ENCODE assay signal across 8 cellular contexts in the genomic region with DNA sequence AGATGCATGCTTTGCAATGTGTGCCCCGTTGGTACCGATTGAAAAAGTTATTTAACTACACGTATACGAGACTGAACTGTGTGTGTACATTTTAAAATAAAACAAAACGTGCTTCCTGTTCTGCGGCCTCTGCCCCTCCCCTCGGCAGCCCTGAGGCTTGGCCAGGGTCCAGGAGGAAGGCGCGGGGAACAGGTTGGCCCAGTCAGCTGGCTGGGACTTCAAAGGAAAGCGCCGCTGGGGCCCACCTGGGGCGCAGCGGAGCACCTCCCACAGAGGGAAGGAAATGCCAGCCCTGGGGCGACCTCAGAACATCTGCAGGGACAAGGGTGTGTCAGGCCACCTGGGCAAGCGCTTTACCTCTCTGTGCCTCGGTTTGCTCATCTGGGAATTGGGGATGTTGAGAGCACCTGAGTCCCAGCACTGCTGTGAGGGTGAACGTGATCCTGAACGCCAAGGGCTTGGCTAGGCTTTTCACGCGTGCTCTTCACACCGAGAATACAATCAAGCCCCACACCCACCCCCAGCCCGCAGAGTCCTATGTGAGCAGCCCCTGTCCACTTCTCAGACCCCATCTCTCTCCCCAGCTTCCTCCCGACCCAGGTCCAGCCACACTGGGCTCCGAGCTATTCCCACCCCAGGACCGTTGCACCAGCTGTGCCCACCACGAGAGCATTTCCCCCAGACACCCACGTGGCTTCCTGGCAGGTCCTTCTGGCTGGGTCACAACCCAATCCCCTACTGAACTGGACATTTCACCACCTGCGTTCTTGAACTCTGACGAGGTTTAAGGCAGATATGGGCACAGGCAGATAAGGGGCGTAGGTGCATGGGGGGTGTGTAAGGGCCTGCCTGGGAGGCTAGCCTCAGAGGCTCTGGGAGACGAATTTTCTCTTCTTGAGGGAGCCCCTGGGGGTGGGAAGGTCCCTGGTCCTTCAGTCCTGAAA. TPM values are rescaled to one million over a fixed set of nuclear protein-coding genes. Genes with fewer than 3 reads are reported as not detected.
DNase-seq lines count a peak whose midpoint lies in the region; ATAC-seq and TF ChIP-seq lines count a peak whose summit lies in the region.

No MANE protein-coding gene starts in this region.

- H2AFZ ChIP-seq in fibroblast of lung (ENCODE audit: low read length) = no peak overlapping the region

- intact Hi-C loops in Right ventricle myocardium inferior (cut with DNase I) = no loop called here

- H3K79me2 ChIP-seq in fibroblast of lung (ENCODE audit: control insufficient read depth, insufficient read depth, low read length) = no peaks in the 10 kb centered on the region

- ATAC-seq in Right ventricle myocardium inferior (peak; percentile 27), HG03432 (IDR thresholded peaks at IDR 0.05; ENCODE audit: unreplicated experiment) (peak; percentile 80), HG03045 (IDR thresholded peaks at IDR 0.05; ENCODE audit: unreplicated experiment) (no peak)

- H4K20me1 ChIP-seq in fibroblast of lung (ENCODE audit: control insufficient read depth, extremely low read depth, insufficient read depth, low read length) = no peaks in the 10 kb centered on the region

- no peak overlapping the region for H3K9ac ChIP-seq in fibroblast of lung (ENCODE audit: insufficient read depth, low read length)

- H3K27me3 ChIP-seq in right atrium auricular region (no peaks in the 10 kb centered on the region), fibroblast of lung (ENCODE audit: control insufficient read depth, insufficient read depth, low read length) (no peaks in the 10 kb centered on the region)

- H3K4me3 ChIP-seq in right atrium auricular region (no peak overlapping the region), fibroblast of lung (replicated peaks in 1 of 4; ENCODE audit: control extremely low read depth in 1 of 4, insufficient read depth in 1 of 4, low read depth in 3 of 4, low read length in 4 of 4) (no peak overlapping the region)

- TF ChIP-seq CTCF in right atrium auricular region (IDR thresholded peaks at IDR 0.05) = no peak
- no peak for TF ChIP-seq CTCF in fibroblast of lung (conservative IDR thresholded peaks at IDR 0.05 in 1 of 2, IDR thresholded peaks at IDR 0.05 in 1 of 2; ENCODE audit: low read depth in 1 of 2, low read length in 2 of 2)

- DNase-seq in Right ventricle myocardium inferior (ENCODE audit: missing footprints) (peak; percentile 87), right atrium auricular region (ENCODE audit: low spot score) (no peak), NCI-H524 treated with DMSO at 0.1 percent for 48 hours (lab: John Stamatoyannopoulos, UW) (peak; percentile 38), fibroblast of lung (ENCODE audit: low read depth in 2 of 2) (peak; percentile 45 to 57), renal cortical epithelial cell (ENCODE audit: low read depth) (peak; percentile 65)
- peak; percentile 79 for DNase-seq in activated CD8-positive, alpha-beta memory T cell treated with anti-CD3 and anti-CD28 coated beads, Interleukin-2, amount 50 U/mL, for 1 hour (ENCODE audit: extremely low read depth)

- no peak overlapping the region for H3K4me2 ChIP-seq in fibroblast of lung (ENCODE audit: extremely low read depth, insufficient read depth, low read length)

- H3K4me1 ChIP-seq in right atrium auricular region (peaks cover 0 to 18% of the 10 kb centered on the region in 2 donors), fibroblast of lung (ENCODE audit: control insufficient read depth, extremely low read depth, insufficient read depth, low read length) (no peaks in the 10 kb centered on the region)

- H3K9me3 ChIP-seq in right atrium auricular region (no peaks in the 10 kb centered on the region), fibroblast of lung (ENCODE audit: control insufficient read depth, insufficient read depth, low read depth, low read length) (no peaks in the 10 kb centered on the region)

- no peak overlapping the region for H3K27ac ChIP-seq in right atrium auricular region
- H3K27ac ChIP-seq in fibroblast of lung (ENCODE audit: insufficient read depth, low read length) = no peak overlapping the region

- H3K36me3 ChIP-seq in right atrium auricular region (no peaks in the 10 kb centered on the region), fibroblast of lung (ENCODE audit: control insufficient read depth, insufficient read depth, low read length) (no peaks in the 10 kb centered on the region)

RNA-seq across cellular contexts. Expression of gene NCOR2, which starts 41.9 kb away (rescaled TPM):
- 134 TPM for total RNA-seq in Right ventricle myocardium inferior
- total RNA-seq in right atrium auricular region = 100 to 1,000 TPM in 1 of 2 donors, 10 to 100 TPM in 1; 62.9 to 104 TPM
- total RNA-seq in fibroblast of lung = 13.1 and 17.2 TPM in 2 replicates
- 6.1 and 7.2 TPM in 2 replicates for polyA plus RNA-seq in fibroblast of lung
- 49.7 and 79.6 TPM in 2 replicates for polyA plus RNA-seq in fibroblast of lung (2012)
- polyA minus RNA-seq in fibroblast of lung (ENCODE audit: low replicate concordance) = 29.1 and 47.4 TPM in 2 replicates
- total RNA-seq in renal cortical epithelial cell = 29.3 and 174 TPM in 2 replicates
